ENCODE assay signal across 23 cellular contexts in the genomic region with DNA sequence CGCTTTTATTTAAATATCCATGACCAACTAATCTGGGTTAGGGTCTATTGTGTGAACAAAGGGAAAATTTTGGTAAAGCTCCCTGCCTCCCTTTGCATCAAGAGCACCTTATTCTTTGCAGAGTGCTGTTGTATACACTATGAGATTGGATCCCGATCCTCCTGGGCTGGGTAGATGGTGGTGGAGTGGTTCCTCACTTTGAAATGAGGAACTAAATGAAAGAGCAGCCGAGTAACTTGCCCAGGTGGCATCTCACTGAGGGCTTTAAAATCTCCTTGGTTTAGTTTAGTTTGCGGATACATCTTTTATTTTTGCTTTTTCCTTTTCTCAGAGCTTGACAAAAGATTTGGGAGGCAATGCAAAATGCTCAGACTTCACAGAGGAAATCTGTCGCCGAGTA. TPM values are rescaled to one million over a fixed set of nuclear protein-coding genes. Genes with fewer than 3 reads are reported as not detected.
DNase-seq lines count a peak whose midpoint lies in the region; ATAC-seq and TF ChIP-seq lines count a peak whose summit lies in the region.
"Had no signal": no experiment of that assay in that cellular context is flagged by ENCODE, and none has a peak within 500 bp of the region (broad histone marks: within the 10 kb centered on the region; RNA-seq: fewer than 3 reads in every experiment).

No MANE protein-coding gene starts in this region.

- H3K9me2 ChIP-seq in Loucy (replicated peaks; ENCODE audit: low read depth, low read length): no peaks in the 10 kb centered on the region

- no peak overlapping the region for H3K4me3 Mint-ChIP-seq in activated T-cell treated with anti-CD3 and anti-CD28 coated beads, Interleukin-2, amount 50 U/mL, for 72 hours
- no peak overlapping the region for H3K4me3 Mint-ChIP-seq in activated CD8-positive, alpha-beta T cell treated with anti-CD3 and anti-CD28 coated beads, Interleukin-2, amount 10 ng/mL, durations not matched to agents 7 days and 5 days
- H3K4me3 Mint-ChIP-seq: effector memory CD8-positive, alpha-beta T cell had no signal

- no peaks in the 10 kb centered on the region for H3K9me3 ChIP-seq in Loucy (ENCODE audit: insufficient read depth, low read depth, low read length)
- H3K9me3 ChIP-seq in thymus (ENCODE audit: control insufficient read depth): no peaks in the 10 kb centered on the region
- no peaks in the 10 kb centered on the region for H3K9me3 ChIP-seq in spleen
- H3K9me3 ChIP-seq in effector memory CD4-positive, alpha-beta T cell (ENCODE audit: control insufficient read depth, low read length): no peaks in the 10 kb centered on the region
- H3K9me3 ChIP-seq: ascending aorta, upper lobe of left lung had no signal

- CTCF ChIA-PET in activated CD8-positive, alpha-beta T cell treated with anti-CD3 and anti-CD28 coated beads, Interleukin-2, amount 10 ng/mL, durations not matched to agents 7 days and 5 days (lab: Charles Lee): interaction anchor here (0.7 to 3.6 kb wide), 6 partner anchors 9 to 73 kb away, joined by 3 to 19 read pairs (median 4); partner anchors contain the start of gene CIB2

- H3K4me1 Mint-ChIP-seq in activated T-cell treated with anti-CD3 and anti-CD28 coated beads, Interleukin-2, amount 50 U/mL, for 72 hours (ENCODE audit: low read depth): peaks cover 18% of the 10 kb centered on the region
- peaks cover 53% of the 10 kb centered on the region for H3K4me1 Mint-ChIP-seq in activated CD8-positive, alpha-beta T cell treated with anti-CD3 and anti-CD28 coated beads, Interleukin-2, amount 10 ng/mL, durations not matched to agents 7 days and 5 days (ENCODE audit: low read depth)

- TF ChIP-seq CTCF in Loucy (conservative IDR thresholded peaks at IDR 0.05; ENCODE audit: low read length) (no peak), spleen (IDR thresholded peaks at IDR 0.05 in 8 of 11, conservative IDR thresholded peaks at IDR 0.05 in 3 of 11) (no peak)

- no peaks in the 10 kb centered on the region for H4K20me1 ChIP-seq in Loucy (ENCODE audit: insufficient read depth, low read length, poor library complexity, severe bottlenecking)
- H4K20me1 ChIP-seq: BLaER1 had no signal

- H2AFZ ChIP-seq in Loucy (ENCODE audit: low read length): no peak overlapping the region

- H3K36me3 Mint-ChIP-seq in activated T-cell treated with anti-CD3 and anti-CD28 coated beads, Interleukin-2, amount 50 U/mL, for 72 hours (ENCODE audit: insufficient read depth in 2 of 2): peaks cover 6 to 45% of the 10 kb centered on the region in 2 donors
- H3K36me3 Mint-ChIP-seq in activated CD8-positive, alpha-beta T cell treated with anti-CD3 and anti-CD28 coated beads, Interleukin-2, amount 10 ng/mL, durations not matched to agents 7 days and 5 days (ENCODE audit: low read depth): peaks cover 79% of the 10 kb centered on the region

- peaks cover 45% of the 10 kb centered on the region for H3K36me3 ChIP-seq in Loucy (ENCODE audit: insufficient read depth, low read length)
- H3K36me3 ChIP-seq in thymus (ENCODE audit: control insufficient read depth, insufficient read depth): peaks cover 57% of the 10 kb centered on the region
- peaks cover 0 to 94% (median 69%) of the 10 kb centered on the region in 6 donors for H3K36me3 ChIP-seq in spleen
- peaks cover 43% of the 10 kb centered on the region for H3K36me3 ChIP-seq in effector memory CD4-positive, alpha-beta T cell (ENCODE audit: control insufficient read depth, insufficient read depth, low read length)

- peak overlapping the region; percentile 83 for H3K27ac ChIP-seq in thymus (ENCODE audit: low read depth)
- peak overlapping the region in 4 of 8 donors; percentile 5 to 79 (median 46) for H3K27ac ChIP-seq in spleen
- H3K27ac ChIP-seq in effector memory CD4-positive, alpha-beta T cell (ENCODE audit: insufficient read depth, low read length, poor library complexity, severe bottlenecking): no peak overlapping the region
- H3K27ac ChIP-seq: ascending aorta, BLaER1, upper lobe of left lung, WERI-Rb-1 had no signal

- no peaks in the 10 kb centered on the region for H3K27me3 Mint-ChIP-seq in activated T-cell treated with anti-CD3 and anti-CD28 coated beads, Interleukin-2, amount 50 U/mL, for 72 hours (ENCODE audit: low read depth)
- no peaks in the 10 kb centered on the region for H3K27me3 Mint-ChIP-seq in activated CD8-positive, alpha-beta T cell treated with anti-CD3 and anti-CD28 coated beads, Interleukin-2, amount 10 ng/mL, durations not matched to agents 7 days and 5 days (ENCODE audit: low read depth)
- H3K27me3 Mint-ChIP-seq: effector memory CD8-positive, alpha-beta T cell had no signal

- H3K27ac Mint-ChIP-seq in activated T-cell treated with anti-CD3 and anti-CD28 coated beads, Interleukin-2, amount 50 U/mL, for 72 hours: peak overlapping the region; percentile 46
- H3K27ac Mint-ChIP-seq in activated CD8-positive, alpha-beta T cell treated with anti-CD3 and anti-CD28 coated beads, Interleukin-2, amount 10 ng/mL, durations not matched to agents 7 days and 5 days: peak overlapping the region; percentile 13

- POLR2A ChIA-PET in activated CD8-positive, alpha-beta T cell treated with anti-CD3 and anti-CD28 coated beads, Interleukin-2, amount 10 ng/mL, durations not matched to agents 7 days and 5 days (lab: Charles Lee): no interaction called here

- intact Hi-C loops in spleen (cut with DNase I; ENCODE audit: low total_unique reads): no loop called here

- H3K4me1 ChIP-seq in Loucy (ENCODE audit: insufficient read depth, low read length, poor library complexity, severe bottlenecking) (peaks cover 47% of the 10 kb centered on the region), thymus (ENCODE audit: control insufficient read depth, insufficient read depth, low read length) (peaks cover 43% of the 10 kb centered on the region), spleen (peaks cover 10 to 67% (median 49%) of the 10 kb centered on the region in 6 donors)
- no peaks in the 10 kb centered on the region for H3K4me1 ChIP-seq in effector memory CD4-positive, alpha-beta T cell (ENCODE audit: control insufficient read depth, insufficient read depth, low read length, poor library complexity, severe bottlenecking)
- H3K4me1 ChIP-seq: ascending aorta, upper lobe of left lung had no signal

- no peak overlapping the region for H3K4me2 ChIP-seq in Loucy (ENCODE audit: low read depth, low read length, poor library complexity, severe bottlenecking)
- H3K4me2 ChIP-seq: BLaER1 had no signal

- TF ChIP-seq POLR2A in spleen (IDR thresholded peaks at IDR 0.05): no peak

- peak overlapping the region; percentile 19 for H3K9ac ChIP-seq in Loucy (ENCODE audit: low read depth, low read length, poor library complexity, severe bottlenecking)
- H3K9ac ChIP-seq: BLaER1 had no signal

- no peaks in the 10 kb centered on the region for H3K27me3 ChIP-seq in Loucy (ENCODE audit: insufficient read depth, low read length, poor library complexity, severe bottlenecking)
- no peaks in the 10 kb centered on the region for H3K27me3 ChIP-seq in thymus (ENCODE audit: control insufficient read depth, insufficient read depth)
- no peaks in the 10 kb centered on the region for H3K27me3 ChIP-seq in spleen (replicated peaks in 1 of 7)
- H3K27me3 ChIP-seq in effector memory CD4-positive, alpha-beta T cell (replicated peaks; ENCODE audit: control insufficient read depth, insufficient read depth, low read length, poor library complexity, severe bottlenecking): no peaks in the 10 kb centered on the region
- H3K27me3 ChIP-seq: ascending aorta, BLaER1, upper lobe of left lung had no signal

- H3K9me3 Mint-ChIP-seq in activated T-cell treated with anti-CD3 and anti-CD28 coated beads, Interleukin-2, amount 50 U/mL, for 72 hours: no peaks in the 10 kb centered on the region
- H3K9me3 Mint-ChIP-seq in activated CD8-positive, alpha-beta T cell treated with anti-CD3 and anti-CD28 coated beads, Interleukin-2, amount 10 ng/mL, durations not matched to agents 7 days and 5 days (ENCODE audit: insufficient read depth): no peaks in the 10 kb centered on the region
- H3K9me3 Mint-ChIP-seq: effector memory CD8-positive, alpha-beta T cell had no signal

- no peak for DNase-seq in activated T-cell treated with anti-CD3 and anti-CD28 coated beads, Interleukin-2, amount 50 U/mL, for 72 hours
- no peak for DNase-seq in activated T-cell treated with anti-CD3 and anti-CD28 coated beads, Interleukin-2, amount 50 U/mL, for 1 hour
- no peak for DNase-seq in activated CD8-positive, alpha-beta T cell treated with anti-CD3 and anti-CD28 coated beads, Interleukin-2, amount 10 ng/mL, durations not matched to agents 7 days and 5 days
- DNase-seq in spleen: no peak
- no peak for DNase-seq in DMS79 treated with DMSO at 0.1 percent for 48 hours (lab: John Stamatoyannopoulos, UW)
- no peak for DNase-seq in effector memory CD4-positive, alpha-beta T cell
- DNase-seq: activated gamma-delta T cell; DMS153; effector memory CD8-positive, alpha-beta T cell; HCEC 1CT; NCI-H1105; NCI-H2029; NCI-H526; Right ventricle myocardium superior; stimulated activated naive CD4-positive, alpha-beta T cell; T1000; upper lobe of left lung; WERI-Rb-1 had no signal

- H3K4me3 ChIP-seq in Loucy (ENCODE audit: low read length, poor library complexity, severe bottlenecking) (no peak overlapping the region), thymus (ENCODE audit: low read length) (no peak overlapping the region), spleen (no peak overlapping the region)
- no peak overlapping the region for H3K4me3 ChIP-seq in effector memory CD4-positive, alpha-beta T cell (ENCODE audit: insufficient read depth, low read depth, low read length, poor library complexity, severe bottlenecking)
- H3K4me3 ChIP-seq: ascending aorta, BLaER1, upper lobe of left lung had no signal

- H3K79me2 ChIP-seq in Loucy (ENCODE audit: insufficient read depth, low read length): no peaks in the 10 kb centered on the region

- no peak for ATAC-seq in activated T-cell treated with anti-CD3 and anti-CD28 coated beads, Interleukin-2, amount 50 U/mL, for 72 hours (replicated peaks in 1 of 2)
- no peak for ATAC-seq in activated CD8-positive, alpha-beta T cell treated with anti-CD3 and anti-CD28 coated beads, Interleukin-2, amount 10 ng/mL, durations not matched to agents 7 days and 5 days
- ATAC-seq: effector memory CD8-positive, alpha-beta T cell; SK-N-SH treated with all-trans-retinoic acid at 6 μM for 48 hours had no signal

- H3F3A ChIP-seq in Loucy (ENCODE audit: low read depth): no peaks in the 10 kb centered on the region

- WGBS in thymus: 23% methylated on average over 6 of the region's 6 CpGs
- WGBS in spleen, 5 donors: 55 to 72% (median 67%) methylated on average over 6 of the region's 6 CpGs

RNA-seq across cellular contexts. Expression of gene IDH3A, which starts 19.4 kb away (rescaled TPM):
- 10 to 100 TPM; 83.6 to 92.7 TPM for total RNA-seq in activated T-cell treated with anti-CD3 and anti-CD28 coated beads, Interleukin-2, amount 50 U/mL, for 72 hours
- 10 to 100 TPM; 80.7 to 84.2 TPM for total RNA-seq in activated CD8-positive, alpha-beta T cell treated with anti-CD3 and anti-CD28 coated beads, Interleukin-2, amount 10 ng/mL, durations not matched to agents 7 days and 5 days
- polyA plus RNA-seq in thymus (45.7 TPM), spleen (10 to 100 TPM; 27.6 to 36.5 (median 31.7) TPM)
- 10 to 100 TPM; 63.9 to 90.7 (median 74.0) TPM for total RNA-seq in spleen

RNA-seq across cellular contexts. Expression of gene CIB2, which starts 37.3 kb away (rescaled TPM):
- 1 to 10 TPM; 3.2 to 3.8 TPM for total RNA-seq in activated T-cell treated with anti-CD3 and anti-CD28 coated beads, Interleukin-2, amount 50 U/mL, for 72 hours
- 1 to 10 TPM; 1.4 to 2.2 TPM for total RNA-seq in activated CD8-positive, alpha-beta T cell treated with anti-CD3 and anti-CD28 coated beads, Interleukin-2, amount 10 ng/mL, durations not matched to agents 7 days and 5 days
- polyA plus RNA-seq in thymus (11.2 TPM), spleen (1 to 10 TPM; 1.7 to 3.2 (median 3.1) TPM)
- total RNA-seq in spleen: 1 to 10 TPM; 1.0 to 5.0 (median 3.5) TPM
